In genomic region chr11:105111145-105111944, GRCh38 we compare ENCODE assay signal across 17 cellular contexts. TPM values are rescaled to one million over a fixed set of nuclear protein-coding genes. Genes with fewer than 3 reads are reported as not detected.
"Had no signal": no experiment of that assay in that cellular context is flagged by ENCODE, and none has a peak within 500 bp of the region (broad histone marks: within the 10 kb centered on the region; RNA-seq: fewer than 3 reads in every experiment).

No MANE protein-coding gene starts in this region.

- H3K36me3 ChIP-seq: brain microvascular endothelial cell, gastroesophageal sphincter, sigmoid colon had no signal

- H3K36me3 Mint-ChIP-seq: stimulated activated memory B cell treated with anti-CD40 and anti-IgM and Interleukin-4, amounts not matched to agents 10 μg/mL and 1 μg/mL and 100 μg/mL, for 72 hours had no signal

- H3K27ac ChIP-seq: brain microvascular endothelial cell, gastroesophageal sphincter, sigmoid colon had no signal

- H3K27me3 ChIP-seq: brain microvascular endothelial cell, gastroesophageal sphincter, sigmoid colon had no signal

- H3K4me3 ChIP-seq: gastroesophageal sphincter, sigmoid colon had no signal

- DNase-seq: activated CD4-positive, alpha-beta T cell treated with anti-CD3 and anti-CD28 coated beads, Interleukin-2, amount 50 U/mL, for 1 hour; activated CD8-positive, alpha-beta memory T cell treated with anti-CD3 and anti-CD28 coated beads for 24 hours; activated gamma-delta T cell treated with Interleukin-2 at 50 U/mL for 16 hours; activated naive CD8-positive, alpha-beta T cell treated with anti-CD3 and anti-CD28 coated beads, Interleukin-2, amount 10 ng/mL, durations not matched to agents 7 days and 5 days; brain microvascular endothelial cell; effector memory CD8-positive, alpha-beta T cell; erythroblast; mesendoderm; sigmoid colon had no signal

- ATAC-seq: activated CD4-positive, CD25-positive, alpha-beta regulatory T cell treated with anti-CD3 and anti-CD28 coated beads, Interleukin-2, amount 50 U/mL, for 24 hours; effector memory CD8-positive, alpha-beta T cell; gastroesophageal sphincter had no signal

- H3K27ac Mint-ChIP-seq: activated naive CD8-positive, alpha-beta T cell treated with anti-CD3 and anti-CD28 coated beads, Interleukin-2, amount 10 ng/mL, durations not matched to agents 7 days and 5 days; effector memory CD8-positive, alpha-beta T cell; nephron; stimulated activated memory B cell treated with anti-CD40 and anti-IgM and Interleukin-4, amounts not matched to agents 10 μg/mL and 1 μg/mL and 100 μg/mL, for 72 hours had no signal

- H3K4me1 Mint-ChIP-seq: nephron had no signal

- H3K9me3 Mint-ChIP-seq: effector memory CD8-positive, alpha-beta T cell; nephron had no signal

- H3K4me1 ChIP-seq: gastroesophageal sphincter, sigmoid colon had no signal

- H3K4me3 Mint-ChIP-seq: effector memory CD8-positive, alpha-beta T cell; nephron; stimulated activated memory B cell treated with anti-CD40 and anti-IgM and Interleukin-4, amounts not matched to agents 10 μg/mL and 1 μg/mL and 100 μg/mL, for 72 hours had no signal

- H3K9me3 ChIP-seq: gastroesophageal sphincter, sigmoid colon had no signal

RNA-seq across cellular contexts. Expression of gene CARD18, which starts 28.2 kb away (rescaled TPM):
- total RNA-seq: activated naive CD8-positive, alpha-beta T cell treated with anti-CD3 and anti-CD28 coated beads, Interleukin-2, amount 10 ng/mL, durations not matched to agents 7 days and 5 days; gastroesophageal sphincter; liver; osteocyte; pulmonary artery endothelial cell; sigmoid colon; urinary bladder had no signal
- polyA plus RNA-seq: liver, sigmoid colon, urinary bladder had no signal
